1 cellular context compared by ENCODE assay signal in genomic region chr5:127844631-127845030, GRCh38.
TF ChIP-seq lines count a peak whose summit lies in the region.

No MANE protein-coding gene starts in this region.

TF ChIP-seq in GM23338, 12 proteins besides CTCF, POLR2A, EP300 and RAD21 (continued from another document):
- TF ChIP-seq ZNF462 (CRISPR knock-in tag; IDR thresholded peaks at IDR 0.05): no peak
- TF ChIP-seq ZNF114 (CRISPR knock-in tag; IDR thresholded peaks at IDR 0.05): no peak
